Comparison of ENCODE assay signal across 39 cellular contexts in the genomic region with DNA sequence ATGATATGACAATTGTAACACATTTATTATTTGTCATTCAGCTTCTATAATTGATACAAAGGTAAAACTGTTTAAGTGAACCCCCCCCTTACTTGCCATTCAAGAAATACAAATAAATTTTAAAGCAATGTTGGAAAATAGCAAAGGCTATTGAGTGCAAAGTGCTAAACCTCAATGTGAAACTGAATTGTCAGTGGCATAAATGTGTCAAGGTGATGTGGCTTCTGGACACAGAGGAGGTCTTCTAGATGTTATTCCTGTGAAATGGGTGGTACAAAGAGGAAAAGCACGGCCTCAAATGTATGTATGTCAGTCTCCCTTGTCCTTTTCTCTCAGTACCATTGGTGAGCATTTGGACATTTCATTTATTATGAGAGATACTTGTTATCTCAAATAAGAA.
"Had no signal": no experiment of that assay in that cellular context is flagged by ENCODE, and none has a peak within 500 bp of the region (broad histone marks: within the 10 kb centered on the region; RNA-seq: fewer than 3 reads in every experiment).

No MANE protein-coding gene starts in this region.

- H3K36me3 ChIP-seq: adrenal gland, ascending aorta, brain microvascular endothelial cell, breast epithelium, cardiac muscle cell had no signal

- DNase-seq: activated effector memory CD4-positive, alpha-beta T cell treated with anti-CD3 and anti-CD28 coated beads, Interleukin-2, amount 50 U/mL, for 16 hours; activated effector memory CD4-positive, alpha-beta T cell treated with Interleukin-2 at 50 U/mL for 16 hours; activated gamma-delta T cell; activated gamma-delta T cell treated with Interleukin-2 at 50 U/mL for 16 hours; activated naive CD4-positive, alpha-beta T cell; activated naive CD4-positive, alpha-beta T cell treated with anti-CD3 and anti-CD28 coated beads for 36 hours; activated naive CD4-positive, alpha-beta T cell treated with anti-CD3 and anti-CD28 coated beads, Interleukin-2, amount 10 ng/mL, durations not matched to agents 7 days and 5 days; activated naive CD4-positive, alpha-beta T cell treated with anti-CD3 and anti-CD28 coated beads, Interleukin-2, amount 50 U/mL, for 16 hours; activated naive CD4-positive, alpha-beta T cell treated with Interleukin-2 at 50 U/mL for 16 hours; activated naive CD8-positive, alpha-beta T cell treated with anti-CD3 and anti-CD28 coated beads for 36 hours; activated naive CD8-positive, alpha-beta T cell treated with anti-CD3 and anti-CD28 coated beads, Interleukin-2, amount 10 ng/mL, durations not matched to agents 7 days and 5 days; activated naive CD8-positive, alpha-beta T cell treated with anti-CD3 and anti-CD28 coated beads, Interleukin-2, amount 50 U/mL, for 24 hours; activated T-cell treated with anti-CD3 and anti-CD28 coated beads for 4 hours; activated T-cell treated with anti-CD3 and anti-CD28 coated beads, Interleukin-2, amount 50 U/mL, for 1 hour; activated T-cell treated with anti-CD3 and anti-CD28 coated beads, Interleukin-2, amount 50 U/mL, for 24 hours; activated T-cell treated with anti-CD3 and anti-CD28 coated beads, Interleukin-2, amount 50 U/mL, for 4 hours; activated T-cell treated with anti-CD3 and anti-CD28 coated beads, Interleukin-2, amount 50 U/mL, for 48 hours; activated T-cell treated with anti-CD3 and anti-CD28 coated beads, Interleukin-2, amount 50 U/mL, for 72 hours; adrenal gland; amniotic stem cell; amygdala; anterior cingulate cortex; aorta; body of pancreas; brain microvascular endothelial cell; caudate nucleus; central memory CD4-positive, alpha-beta T cell; cerebellar nuclear complex had no signal

- ATAC-seq: activated naive CD4-positive, alpha-beta T cell treated with anti-CD3 and anti-CD28 coated beads, Interleukin-2, amount 50 U/mL, for 72 hours; activated naive CD8-positive, alpha-beta T cell treated with anti-CD3 and anti-CD28 coated beads, Interleukin-2, amount 50 U/mL, for 24 hours; activated T-cell treated with anti-CD3 and anti-CD28 coated beads, Interleukin-2, amount 50 U/mL, for 4 hours; activated T-cell treated with anti-CD3 and anti-CD28 coated beads, Interleukin-2, amount 50 U/mL, for 72 hours; activated T-helper 17 cell treated with anti-CD3 and anti-CD28 coated beads, Interleukin-2, amount 50 U/mL, for 72 hours; body of pancreas had no signal

- H3K27me3 ChIP-seq: adrenal gland, ascending aorta, body of pancreas, brain microvascular endothelial cell, breast epithelium, cardiac muscle cell had no signal

- H3K9me3 Mint-ChIP-seq: activated naive CD4-positive, alpha-beta T cell treated with anti-CD3 and anti-CD28 coated beads for 36 hours; activated naive CD4-positive, alpha-beta T cell treated with anti-CD3 and anti-CD28 coated beads, Interleukin-2, amount 10 ng/mL, durations not matched to agents 7 days and 5 days; activated naive CD4-positive, alpha-beta T cell treated with anti-CD3 and anti-CD28 coated beads, Interleukin-2, amount 50 U/mL, for 24 hours; activated naive CD4-positive, alpha-beta T cell treated with anti-CD3 and anti-CD28 coated beads, Interleukin-2, amount 50 U/mL, for 72 hours; activated naive CD8-positive, alpha-beta T cell treated with anti-CD3 and anti-CD28 coated beads for 36 hours; activated naive CD8-positive, alpha-beta T cell treated with anti-CD3 and anti-CD28 coated beads, Interleukin-2, amount 10 ng/mL, durations not matched to agents 7 days and 5 days; activated naive CD8-positive, alpha-beta T cell treated with anti-CD3 and anti-CD28 coated beads, Interleukin-2, amount 50 U/mL, for 24 hours; activated T-cell treated with anti-CD3 and anti-CD28 coated beads, Interleukin-2, amount 50 U/mL, for 24 hours; activated T-cell treated with anti-CD3 and anti-CD28 coated beads, Interleukin-2, amount 50 U/mL, for 4 hours; activated T-cell treated with anti-CD3 and anti-CD28 coated beads, Interleukin-2, amount 50 U/mL, for 72 hours; activated T-helper 1 cell treated with anti-CD3 and anti-CD28 coated beads, Interleukin-12 subunit alpha, Interleukin-12 subunit beta, Interleukin-2, Interleukin-4 antibody, amounts not matched to agents 30 ng/mL and 10 ng/mL and 1 ng/mL, durations not matched to agents 14 hours and 24 hours and 36 hours; activated T-helper 17 cell treated with anti-CD3 and anti-CD28 coated beads, Interleukin-2, amount 50 U/mL, for 72 hours; activated T-helper 2 cell treated with anti-CD3 and anti-CD28 coated beads, Interferon-gamma antibody, Interleukin-2, Interleukin-4, amounts not matched to agents 10 μg/mL and 5 μg/mL and 100 μg/mL, durations not matched to agents 14 hours and 24 hours and 36 hours; central memory CD8-positive, alpha-beta T cell had no signal

- H3K4me3 ChIP-seq: adrenal gland, ascending aorta, body of pancreas, breast epithelium, cardiac muscle cell had no signal

- H3K36me3 Mint-ChIP-seq: brain had no signal

- H3K27me3 Mint-ChIP-seq: activated naive CD4-positive, alpha-beta T cell treated with anti-CD3 and anti-CD28 coated beads, Interleukin-2, amount 10 ng/mL, durations not matched to agents 7 days and 5 days; activated naive CD4-positive, alpha-beta T cell treated with anti-CD3 and anti-CD28 coated beads, Interleukin-2, amount 50 U/mL, for 24 hours; activated naive CD8-positive, alpha-beta T cell; activated naive CD8-positive, alpha-beta T cell treated with anti-CD3 and anti-CD28 coated beads for 36 hours; activated naive CD8-positive, alpha-beta T cell treated with anti-CD3 and anti-CD28 coated beads, Interleukin-2, amount 10 ng/mL, durations not matched to agents 7 days and 5 days; activated naive CD8-positive, alpha-beta T cell treated with anti-CD3 and anti-CD28 coated beads, Interleukin-2, amount 50 U/mL, for 24 hours; activated T-cell treated with anti-CD3 and anti-CD28 coated beads, Interleukin-2, amount 50 U/mL, for 24 hours; activated T-helper 17 cell treated with anti-CD3 and anti-CD28 coated beads, Interleukin-2, amount 50 U/mL, for 72 hours; brain; central memory CD8-positive, alpha-beta T cell had no signal

- H3K27ac Mint-ChIP-seq: activated naive CD4-positive, alpha-beta T cell treated with anti-CD3 and anti-CD28 coated beads for 36 hours; activated naive CD4-positive, alpha-beta T cell treated with anti-CD3 and anti-CD28 coated beads, Interleukin-2, amount 10 ng/mL, durations not matched to agents 7 days and 5 days; activated naive CD4-positive, alpha-beta T cell treated with anti-CD3 and anti-CD28 coated beads, Interleukin-2, amount 50 U/mL, for 24 hours; activated naive CD4-positive, alpha-beta T cell treated with anti-CD3 and anti-CD28 coated beads, Interleukin-2, amount 50 U/mL, for 72 hours; activated naive CD8-positive, alpha-beta T cell; activated naive CD8-positive, alpha-beta T cell treated with anti-CD3 and anti-CD28 coated beads for 36 hours; activated naive CD8-positive, alpha-beta T cell treated with anti-CD3 and anti-CD28 coated beads, Interleukin-2, amount 10 ng/mL, durations not matched to agents 7 days and 5 days; activated naive CD8-positive, alpha-beta T cell treated with anti-CD3 and anti-CD28 coated beads, Interleukin-2, amount 50 U/mL, for 24 hours; activated T-cell treated with anti-CD3 and anti-CD28 coated beads, Interleukin-2, amount 50 U/mL, for 24 hours; activated T-cell treated with anti-CD3 and anti-CD28 coated beads, Interleukin-2, amount 50 U/mL, for 72 hours; activated T-helper 1 cell treated with anti-CD3 and anti-CD28 coated beads, Interleukin-12 subunit alpha, Interleukin-12 subunit beta, Interleukin-2, Interleukin-4 antibody, amounts not matched to agents 30 ng/mL and 10 ng/mL and 1 ng/mL, durations not matched to agents 14 hours and 24 hours and 36 hours; activated T-helper 17 cell treated with anti-CD3 and anti-CD28 coated beads, Interleukin-2, amount 50 U/mL, for 72 hours; activated T-helper 2 cell treated with anti-CD3 and anti-CD28 coated beads, Interferon-gamma antibody, Interleukin-2, Interleukin-4, amounts not matched to agents 10 μg/mL and 5 μg/mL and 100 μg/mL, durations not matched to agents 14 hours and 24 hours and 36 hours; brain had no signal

- H3K4me1 ChIP-seq: adrenal gland, ascending aorta, body of pancreas, breast epithelium had no signal

- H3K27ac ChIP-seq: adrenal gland, ascending aorta, body of pancreas, brain microvascular endothelial cell, breast epithelium, cardiac muscle cell had no signal

- H3K4me3 Mint-ChIP-seq: activated naive CD4-positive, alpha-beta T cell treated with anti-CD3 and anti-CD28 coated beads for 36 hours; activated naive CD4-positive, alpha-beta T cell treated with anti-CD3 and anti-CD28 coated beads, Interleukin-2, amount 10 ng/mL, durations not matched to agents 7 days and 5 days; activated naive CD4-positive, alpha-beta T cell treated with anti-CD3 and anti-CD28 coated beads, Interleukin-2, amount 50 U/mL, for 24 hours; activated naive CD8-positive, alpha-beta T cell; activated naive CD8-positive, alpha-beta T cell treated with anti-CD3 and anti-CD28 coated beads for 36 hours; activated naive CD8-positive, alpha-beta T cell treated with anti-CD3 and anti-CD28 coated beads, Interleukin-2, amount 10 ng/mL, durations not matched to agents 7 days and 5 days; activated naive CD8-positive, alpha-beta T cell treated with anti-CD3 and anti-CD28 coated beads, Interleukin-2, amount 50 U/mL, for 24 hours; activated T-cell treated with anti-CD3 and anti-CD28 coated beads, Interleukin-2, amount 50 U/mL, for 24 hours; activated T-cell treated with anti-CD3 and anti-CD28 coated beads, Interleukin-2, amount 50 U/mL, for 4 hours; activated T-cell treated with anti-CD3 and anti-CD28 coated beads, Interleukin-2, amount 50 U/mL, for 72 hours; activated T-helper 1 cell treated with anti-CD3 and anti-CD28 coated beads, Interleukin-12 subunit alpha, Interleukin-12 subunit beta, Interleukin-2, Interleukin-4 antibody, amounts not matched to agents 30 ng/mL and 10 ng/mL and 1 ng/mL, durations not matched to agents 14 hours and 24 hours and 36 hours; activated T-helper 17 cell treated with anti-CD3 and anti-CD28 coated beads, Interleukin-2, amount 50 U/mL, for 72 hours; brain; central memory CD8-positive, alpha-beta T cell had no signal

- H3K4me1 Mint-ChIP-seq: activated naive CD4-positive, alpha-beta T cell treated with anti-CD3 and anti-CD28 coated beads, Interleukin-2, amount 10 ng/mL, durations not matched to agents 7 days and 5 days; activated naive CD4-positive, alpha-beta T cell treated with anti-CD3 and anti-CD28 coated beads, Interleukin-2, amount 50 U/mL, for 24 hours; activated naive CD8-positive, alpha-beta T cell treated with anti-CD3 and anti-CD28 coated beads for 36 hours; activated naive CD8-positive, alpha-beta T cell treated with anti-CD3 and anti-CD28 coated beads, Interleukin-2, amount 50 U/mL, for 24 hours; activated T-helper 17 cell treated with anti-CD3 and anti-CD28 coated beads, Interleukin-2, amount 50 U/mL, for 72 hours had no signal
